Comparison of ENCODE assay signal across 23 cellular contexts in genomic region chr14:23817164-23817767, GRCh38.
DNase-seq lines count a peak whose midpoint lies in the region; ATAC-seq, FAIRE-seq and TF ChIP-seq lines count a peak whose summit lies in the region.
"Had no signal": no experiment of that assay in that cellular context is flagged by ENCODE, and none has a peak within 500 bp of the region (broad histone marks: within the 10 kb centered on the region; RNA-seq: fewer than 3 reads in every experiment).

No MANE protein-coding gene starts in this region.

- H2AFZ ChIP-seq in HepG2 (ENCODE audit: low read length) (no peak overlapping the region), H9 (ENCODE audit: low read length) (no peak overlapping the region)

- H3K4me1 ChIP-seq in HepG2 (ENCODE audit: insufficient read depth, low read length) = no peaks in the 10 kb centered on the region
- H3K4me1 ChIP-seq in right lobe of liver = no peaks in the 10 kb centered on the region
- H3K4me1 ChIP-seq in H9 (ENCODE audit: insufficient read depth, low read length) = no peaks in the 10 kb centered on the region
- no peaks in the 10 kb centered on the region for H3K4me1 ChIP-seq in aorta (ENCODE audit: control insufficient read depth in 1 of 2, insufficient read depth in 2 of 2, low read length in 2 of 2)
- H3K4me1 ChIP-seq: A549; BLaER1 treated with 17β-estradiol and CSF1 and Interleukin-3, amounts not matched to agents 10 nM and 100 nM; Caco-2 had no signal

- H3K36me3 ChIP-seq in HepG2 (replicated peaks in 1 of 2; ENCODE audit: control insufficient read depth in 1 of 2, insufficient read depth in 2 of 2, low read length in 2 of 2) = no peaks in the 10 kb centered on the region
- no peaks in the 10 kb centered on the region for H3K36me3 ChIP-seq in right lobe of liver
- no peaks in the 10 kb centered on the region for H3K36me3 ChIP-seq in aorta (ENCODE audit: control insufficient read depth in 1 of 2, insufficient read depth in 2 of 2, low read length in 1 of 2)
- H3K36me3 ChIP-seq: BLaER1 treated with 17β-estradiol and CSF1 and Interleukin-3, amounts not matched to agents 10 nM and 100 nM had no signal

- no peaks in the 10 kb centered on the region for H3K23me2 ChIP-seq in H9 (ENCODE audit: insufficient read length, low read depth, low read length, poor library complexity, severe bottlenecking)

- no peak for TF ChIP-seq RAD21 in HepG2 (CRISPR knock-in tag; IDR thresholded peaks at IDR 0.05)

- H3K23ac ChIP-seq in H9 (ENCODE audit: insufficient read length, low read depth, low read length) = no peak overlapping the region

- no peak overlapping the region for H3K18ac ChIP-seq in H9 (ENCODE audit: insufficient read length, low read depth, low read length)

- H4K20me1 ChIP-seq in HepG2 (ENCODE audit: insufficient read depth, low read length) = no peaks in the 10 kb centered on the region
- no peaks in the 10 kb centered on the region for H4K20me1 ChIP-seq in H9 (ENCODE audit: control insufficient read depth, insufficient read depth, insufficient read length)
- H4K20me1 ChIP-seq: BLaER1 treated with 17β-estradiol and CSF1 and Interleukin-3, amounts not matched to agents 10 nM and 100 nM had no signal

- POLR2A ChIA-PET in HepG2 (lab: Yijun Ruan, JAX) = no interaction called here

- no peaks in the 10 kb centered on the region for H3K4me1 Mint-ChIP-seq in H9
- no peaks in the 10 kb centered on the region for H3K4me1 Mint-ChIP-seq in stimulated activated effector memory CD8-positive, alpha-beta T cell treated with anti-CD3 and anti-CD28 coated beads, Interleukin-12 subunit alpha, Interleukin-12 subunit beta, amount 100 ng/mL, for 72 hours
- H3K4me1 Mint-ChIP-seq: B cell had no signal

- TF ChIP-seq CTCF in HepG2 (CRISPR knock-in tag; IDR thresholded peaks at IDR 0.05) (no peak), right lobe of liver (IDR thresholded peaks at IDR 0.05) (no peak), H9 (conservative IDR thresholded peaks at IDR 0.05) (no peak)

- CTCF ChIA-PET in HepG2 (lab: Yijun Ruan, JAX; ENCODE audit: low intra/inter-chr PET ratio, low total read pairs) = no interaction called here

- no peak overlapping the region for H2BK120ac ChIP-seq in H9 (ENCODE audit: low read depth, low read length, poor library complexity, severe bottlenecking)

- H2BK5ac ChIP-seq in H9 (ENCODE audit: insufficient read length, low read length) = no peak overlapping the region

- peaks cover 0 to 31% (median 0%) of the 10 kb centered on the region in 3 experiments; a peak in 3 of 7 replicates for H3K36me3 Mint-ChIP-seq in H9 (ENCODE audit: insufficient read depth in 1 of 3, low read depth in 3 of 3)
- H3K36me3 Mint-ChIP-seq in stimulated activated effector memory CD8-positive, alpha-beta T cell treated with anti-CD3 and anti-CD28 coated beads, Interleukin-12 subunit alpha, Interleukin-12 subunit beta, amount 100 ng/mL, for 72 hours = no peaks in the 10 kb centered on the region
- H3K36me3 Mint-ChIP-seq: CD8-positive, alpha-beta T cell had no signal

- no peaks in the 10 kb centered on the region for H3K9me3 ChIP-seq in HepG2 (ENCODE audit: low read length)
- peaks cover 0 to 2% (median 0%) of the 10 kb centered on the region in 4 donors for H3K9me3 ChIP-seq in right lobe of liver
- H3K9me3 ChIP-seq in H9 (ENCODE audit: control insufficient read depth, low read depth, low read length) = peaks cover 20% of the 10 kb centered on the region
- H3K9me3 ChIP-seq in aorta (ENCODE audit: control insufficient read depth, low read length) = peaks cover 11% of the 10 kb centered on the region
- H3K9me3 ChIP-seq: A549, Caco-2 had no signal

- FAIRE-seq in HepG2 (lab: Jason Lieb, UNC) = no peak
- FAIRE-seq: A549, D721Med, G401.6, GM12891, GM19239 had no signal

- no peak overlapping the region for H3K27ac Mint-ChIP-seq in H9
- H3K27ac Mint-ChIP-seq in stimulated activated effector memory CD8-positive, alpha-beta T cell treated with anti-CD3 and anti-CD28 coated beads, Interleukin-12 subunit alpha, Interleukin-12 subunit beta, amount 100 ng/mL, for 72 hours = no peak overlapping the region
- H3K27ac Mint-ChIP-seq: B cell; CD4-positive, alpha-beta T cell; CD8-positive, alpha-beta T cell had no signal

- H2BK15ac ChIP-seq in H9 (ENCODE audit: low read depth, low read length) = no peak overlapping the region

- H2BK12ac ChIP-seq in H9 (ENCODE audit: insufficient read length, low read depth, low read length) = no peak overlapping the region

- peaks cover 0 to 96% of the 10 kb centered on the region in 2 experiments; a peak in 4 of 5 replicates for H3K9me3 Mint-ChIP-seq in H9
- H3K9me3 Mint-ChIP-seq in stimulated activated effector memory CD8-positive, alpha-beta T cell treated with anti-CD3 and anti-CD28 coated beads, Interleukin-12 subunit alpha, Interleukin-12 subunit beta, amount 100 ng/mL, for 72 hours = peaks cover 3% of the 10 kb centered on the region

- WGBS in HepG2 (ENCODE audit: low lambda C conversion rate) = 32% methylated on average over 4 of the region's 4 CpGs
- 53% methylated on average over 3 of the region's 4 CpGs for WGBS in right lobe of liver (ENCODE audit: insufficient coverage, low coverage, low lambda C conversion rate, missing lambda C conversion rate)
- WGBS in H9 (ENCODE audit: extremely low coverage, insufficient read length, low lambda C conversion rate) = no CpG with 5 or more reads among the region's 4 CpGs
- 54 to 55% methylated on average over 4 of the region's 4 CpGs for WGBS in aorta, 2 donors

- H3K79me2 ChIP-seq in HepG2 (ENCODE audit: insufficient read depth, low read length) (no peaks in the 10 kb centered on the region), H9 (ENCODE audit: insufficient read depth, low read length) (no peaks in the 10 kb centered on the region)

- H3K4me2 ChIP-seq in HepG2 (ENCODE audit: low read depth, low read length) (no peak overlapping the region), H9 (ENCODE audit: insufficient read depth, insufficient read length, low read length) (no peak overlapping the region)
- H3K4me2 ChIP-seq: A549; BLaER1 treated with 17β-estradiol and CSF1 and Interleukin-3, amounts not matched to agents 10 nM and 100 nM had no signal

- H4K91ac ChIP-seq in H9 (ENCODE audit: insufficient read length, low read depth, low read length) = no peak overlapping the region

- in situ Hi-C loops in HepG2 (cut with HindIII; ENCODE audit: extremely low pct_ligation_motif_present, low pct_unique_long_range_greater_than_20kb) = no loop called here

- no TSS peak for BruUV-seq in HepG2 (replicated peaks; lab: Mats Ljungman, UMichigan)

- H3K14ac ChIP-seq in H9 (ENCODE audit: insufficient read depth, low read length) = no peak overlapping the region

- H3K27ac ChIP-seq in HepG2 (ENCODE audit: extremely low read length, insufficient read depth, low read length) (no peak overlapping the region), right lobe of liver (no peak overlapping the region), H9 (ENCODE audit: insufficient read length, low read depth, low read length) (no peak overlapping the region), aorta (ENCODE audit: low read depth in 1 of 2, low read length in 2 of 2) (no peak overlapping the region)
- H3K27ac ChIP-seq: 22Rv1; A549; BLaER1 treated with 17β-estradiol and CSF1 and Interleukin-3, amounts not matched to agents 10 nM and 100 nM; C4-2B had no signal

- TF ChIP-seq EP300 in HepG2 (IDR thresholded peaks at IDR 0.05; ENCODE audit: low read depth in 2 of 2, low read length in 2 of 2) = no peak
- TF ChIP-seq EP300 in HepG2 (CRISPR knock-in tag; IDR thresholded peaks at IDR 0.05; ENCODE audit: borderline replicate concordance) = no peak

- intact Hi-C loops in HepG2 (cut with micrococcal nuclease; ENCODE audit: unreplicated experiment) (no loop called here), right lobe of liver (cut with DNase I) (no loop called here), aorta (cut with DNase I) (no loop called here), posterior vena cava (cut with DNase I) (no loop called here)

- H4K5ac ChIP-seq in H9 (ENCODE audit: insufficient read length, low read depth, low read length) = no peak overlapping the region

- H3K4me3 ChIP-seq in HepG2 (replicated peaks in 1 of 3; ENCODE audit: insufficient read depth in 1 of 3, low read depth in 2 of 3, low read length in 3 of 3) (no peak overlapping the region), right lobe of liver (no peak overlapping the region), aorta (ENCODE audit: low read length in 2 of 2) (no peak overlapping the region)
- H3K4me3 ChIP-seq: A549; BLaER1 treated with 17β-estradiol and CSF1 and Interleukin-3, amounts not matched to agents 10 nM and 100 nM had no signal

- TF ChIP-seq POLR2A in HepG2 (IDR thresholded peaks at IDR 0.05; ENCODE audit: insufficient read depth in 1 of 2, low read depth in 2 of 2, low read length in 2 of 2) = no peak
- TF ChIP-seq POLR2A in right lobe of liver (IDR thresholded peaks at IDR 0.05) = no peak

- H3K56ac ChIP-seq in H9 (ENCODE audit: insufficient read length, low read depth, low read length) = peak overlapping the region; percentile 33

- H2BK20ac ChIP-seq in H9 (ENCODE audit: low read depth, low read length, poor library complexity, severe bottlenecking) = no peak overlapping the region

- H3K27me3 Mint-ChIP-seq in H9 (ENCODE audit: low read depth) = no peaks in the 10 kb centered on the region; the same call in 1 of the 2 replicates

- ATAC-seq in HepG2 (peak; percentile 63), right lobe of liver (no peak), aorta (ENCODE audit: low FRiP score) (peak; percentile 29)
- ATAC-seq in stimulated activated effector memory CD8-positive, alpha-beta T cell treated with anti-CD3 and anti-CD28 coated beads, Interleukin-12 subunit alpha, Interleukin-12 subunit beta, amount 100 ng/mL, for 72 hours = peak; percentile 34
- ATAC-seq: A549; CD8-positive, alpha-beta T cell had no signal

- H3K4me3 Mint-ChIP-seq in H9 = no peak overlapping the region
- no peak overlapping the region for H3K4me3 Mint-ChIP-seq in stimulated activated effector memory CD8-positive, alpha-beta T cell treated with anti-CD3 and anti-CD28 coated beads, Interleukin-12 subunit alpha, Interleukin-12 subunit beta, amount 100 ng/mL, for 72 hours
- H3K4me3 Mint-ChIP-seq: B cell; CD4-positive, alpha-beta T cell; CD8-positive, alpha-beta T cell had no signal

- no peaks in the 10 kb centered on the region for H3K79me1 ChIP-seq in H9 (ENCODE audit: insufficient read depth, low read depth, low read length, poor library complexity, severe bottlenecking)

- DNase-seq in HepG2 (ENCODE audit: low spot score) = no peak
- DNase-seq in right lobe of liver = no peak
- DNase-seq in H9 = no peak
- no peak for DNase-seq in stimulated activated effector memory CD8-positive, alpha-beta T cell treated with anti-CD3 and anti-CD28 coated beads, Interleukin-12 subunit alpha, Interleukin-12 subunit beta, amount 100 ng/mL, for 72 hours (ENCODE audit: low spot score in 2 of 2)
- no peak for DNase-seq in aorta
- no peak for DNase-seq in posterior vena cava (ENCODE audit: low spot score)
- DNase-seq in NCI-H526 treated with DMSO at 0.1 percent for 48 hours (lab: John Stamatoyannopoulos, UW) = no peak
- DNase-seq: AML-193; Caco-2; Calu3; CD4-positive, alpha-beta T cell; CD8-positive, alpha-beta T cell; DMS79 treated with DMSO at 0.1 percent for 48 hours; GF-D8 had no signal

- no peak overlapping the region for H3K4ac ChIP-seq in H9 (ENCODE audit: low read depth, low read length)

- H2AK5ac ChIP-seq in H9 (ENCODE audit: insufficient read length, low read length) = no peak overlapping the region

- no peak overlapping the region for H3T11ph ChIP-seq in H9 (ENCODE audit: low read length)

- H3K9ac ChIP-seq in HepG2 (ENCODE audit: insufficient read depth, low read depth, low read length) = no peak overlapping the region
- H3K9ac ChIP-seq in H9 (ENCODE audit: extremely low read depth, insufficient read length, low read length) = no peak overlapping the region
- H3K9ac ChIP-seq: BLaER1 treated with 17β-estradiol and CSF1 and Interleukin-3, amounts not matched to agents 10 nM and 100 nM had no signal

- no peak overlapping the region for H4K8ac ChIP-seq in H9 (replicated peaks; ENCODE audit: insufficient read length, low read depth, low read length)

- H3K27me3 ChIP-seq in HepG2 (ENCODE audit: control insufficient read depth in 1 of 2, insufficient read depth in 2 of 2, low read length in 2 of 2) = no peaks in the 10 kb centered on the region
- no peaks in the 10 kb centered on the region for H3K27me3 ChIP-seq in right lobe of liver
- H3K27me3 ChIP-seq in H9 (ENCODE audit: insufficient read depth, low read length) = no peaks in the 10 kb centered on the region
- H3K27me3 ChIP-seq in aorta (ENCODE audit: control insufficient read depth in 1 of 2, insufficient read depth in 2 of 2, low read length in 1 of 2) = no peaks in the 10 kb centered on the region
- H3K27me3 ChIP-seq: BLaER1 treated with 17β-estradiol and CSF1 and Interleukin-3, amounts not matched to agents 10 nM and 100 nM had no signal

Comparison
In these comparisons a context has a peak if more than half of its experiments do, and no peak if none do; other contexts are left out.
1. ATAC-seq: peak in HepG2 (single experiment), stimulated activated effector memory CD8-positive, alpha-beta T cell treated with anti-CD3 and anti-CD28 coated beads, Interleukin-12 subunit alpha, Interleukin-12 subunit beta, amount 100 ng/mL, for 72 hours (single experiment) and aorta (single experiment); none in right lobe of liver (0 of 4).